Comparison of ENCODE assay signal across 16 cellular contexts in genomic region chr18:75128051-75128605, GRCh38.
"Had no signal": no experiment of that assay in that cellular context is flagged by ENCODE, and none has a peak within 500 bp of the region (broad histone marks: within the 10 kb centered on the region; RNA-seq: fewer than 3 reads in every experiment).

No MANE protein-coding gene starts in this region.

- ATAC-seq: natural killer cell; SK-N-SH treated with all-trans-retinoic acid at 6 μM for 48 hours; stimulated activated naive CD8-positive, alpha-beta T cell treated with anti-CD3 and anti-CD28 coated beads, Interleukin-15, Interleukin-2, amounts not matched to agents 100 U/mL and 50 U/mL, for 24 hours; T-cell had no signal

- H3K4me1 ChIP-seq: breast epithelium had no signal

- H3K9me3 ChIP-seq: breast epithelium, neutrophil had no signal

- H3K4me3 ChIP-seq: breast epithelium had no signal

- H3K36me3 ChIP-seq: breast epithelium, neutrophil had no signal

- H3K27me3 ChIP-seq: breast epithelium, neutrophil had no signal

- DNase-seq: activated CD4-positive, alpha-beta T cell treated with anti-CD3 and anti-CD28 coated beads, Interleukin-2, amount 10 ng/mL, durations not matched to agents 24 days and 14 days; activated CD8-positive, alpha-beta memory T cell treated with anti-CD3 and anti-CD28 coated beads, Interleukin-2, amount 50 U/mL, for 4 hours; activated effector memory CD4-positive, alpha-beta T cell treated with Interleukin-2 at 50 U/mL for 16 hours; activated naive CD4-positive, alpha-beta T cell treated with anti-CD3 and anti-CD28 coated beads, Interleukin-2, amount 50 U/mL, for 16 hours; activated T-cell treated with anti-CD3 and anti-CD28 coated beads, Interleukin-2, amount 50 U/mL, for 48 hours; aorta; mesendoderm; natural killer cell; retina; stimulated activated naive CD8-positive, alpha-beta T cell treated with anti-CD3 and anti-CD28 coated beads, Interleukin-15, Interleukin-2, amounts not matched to agents 100 U/mL and 50 U/mL, for 24 hours; substantia nigra; T-cell had no signal

- H3K27ac ChIP-seq: breast epithelium, neutrophil had no signal

- FAIRE-seq: frontal cortex had no signal
